In the genomic region with DNA sequence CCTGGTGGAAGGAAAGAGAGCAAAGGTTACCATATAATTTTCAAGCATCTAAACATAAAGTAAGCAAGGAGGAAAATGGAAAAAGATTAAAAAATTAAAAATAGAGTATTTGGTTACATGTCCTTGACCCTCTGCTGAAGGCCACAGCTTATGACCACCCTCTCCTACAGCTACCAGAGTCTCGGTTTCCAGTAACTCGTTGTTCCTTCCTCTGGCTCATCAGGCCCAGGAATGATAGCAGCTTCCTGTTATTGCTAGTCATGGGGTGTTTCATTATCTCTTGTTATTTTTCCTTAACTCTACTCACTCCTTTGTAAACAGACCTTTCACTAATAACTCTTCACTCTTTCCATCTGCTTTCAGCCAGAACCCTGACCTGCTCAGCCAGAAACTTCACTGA, we compare ENCODE assay signal across 17 cellular contexts.
"Had no signal": no experiment of that assay in that cellular context is flagged by ENCODE, and none has a peak within 500 bp of the region (broad histone marks: within the 10 kb centered on the region; RNA-seq: fewer than 3 reads in every experiment).

No MANE protein-coding gene starts in this region.

- H3K4me3 Mint-ChIP-seq: activated CD8-positive, alpha-beta T cell treated with anti-CD3 and anti-CD28 coated beads for 36 hours; activated naive CD8-positive, alpha-beta T cell treated with anti-CD3 and anti-CD28 coated beads, Interleukin-2, amount 10 ng/mL, durations not matched to agents 7 days and 5 days; immature natural killer cell; neural progenitor cell; stimulated activated memory B cell treated with anti-CD40 and anti-IgM and Interleukin-4, amounts not matched to agents 10 μg/mL and 1 μg/mL and 100 μg/mL, for 72 hours had no signal

- H3K36me3 ChIP-seq: ascending aorta, colonic mucosa, neural progenitor cell, pancreas, tibial nerve, vagina had no signal

- H3K4me2 ChIP-seq: neural progenitor cell had no signal

- H3K27ac Mint-ChIP-seq: activated CD8-positive, alpha-beta T cell treated with anti-CD3 and anti-CD28 coated beads for 36 hours; activated naive CD8-positive, alpha-beta T cell treated with anti-CD3 and anti-CD28 coated beads, Interleukin-2, amount 10 ng/mL, durations not matched to agents 7 days and 5 days; immature natural killer cell; neural progenitor cell; stimulated activated memory B cell treated with anti-CD40 and anti-IgM and Interleukin-4, amounts not matched to agents 10 μg/mL and 1 μg/mL and 100 μg/mL, for 72 hours had no signal

- H3K36me3 Mint-ChIP-seq: activated naive CD8-positive, alpha-beta T cell treated with anti-CD3 and anti-CD28 coated beads, Interleukin-2, amount 10 ng/mL, durations not matched to agents 7 days and 5 days; immature natural killer cell; neural progenitor cell; stimulated activated memory B cell treated with anti-CD40 and anti-IgM and Interleukin-4, amounts not matched to agents 10 μg/mL and 1 μg/mL and 100 μg/mL, for 72 hours had no signal

- DNase-seq: activated CD4-positive, alpha-beta T cell treated with anti-CD3 and anti-CD28 coated beads for 4 hours; activated CD8-positive, alpha-beta memory T cell treated with anti-CD3 and anti-CD28 coated beads, Interleukin-2, amount 50 U/mL, for 48 hours; activated CD8-positive, alpha-beta T cell treated with anti-CD3 and anti-CD28 coated beads for 36 hours; activated naive CD8-positive, alpha-beta T cell treated with anti-CD3 and anti-CD28 coated beads, Interleukin-2, amount 10 ng/mL, durations not matched to agents 7 days and 5 days; colonic mucosa; effector memory CD4-positive, alpha-beta T cell; immature natural killer cell; left colon; midbrain; pancreas; retina; small intestine had no signal

- H3K27me3 ChIP-seq: ascending aorta, colonic mucosa, neural progenitor cell, pancreas, tibial nerve, vagina had no signal

- H3K4me1 Mint-ChIP-seq: activated naive CD8-positive, alpha-beta T cell treated with anti-CD3 and anti-CD28 coated beads, Interleukin-2, amount 10 ng/mL, durations not matched to agents 7 days and 5 days; immature natural killer cell; neural progenitor cell; stimulated activated memory B cell treated with anti-CD40 and anti-IgM and Interleukin-4, amounts not matched to agents 10 μg/mL and 1 μg/mL and 100 μg/mL, for 72 hours had no signal

- H3K4me1 ChIP-seq: ascending aorta, colonic mucosa, neural progenitor cell, pancreas, tibial nerve, vagina had no signal

- ATAC-seq: activated CD8-positive, alpha-beta T cell treated with anti-CD3 and anti-CD28 coated beads for 36 hours; left colon; stimulated activated memory B cell treated with anti-CD40 and anti-IgM and Interleukin-4, amounts not matched to agents 10 μg/mL and 1 μg/mL and 100 μg/mL, for 72 hours had no signal

- H2AFZ ChIP-seq: neural progenitor cell had no signal

- H3K9ac ChIP-seq: neural progenitor cell had no signal

- H3K27ac ChIP-seq: ascending aorta, colonic mucosa, neural progenitor cell, pancreas, tibial nerve, vagina had no signal

- H3K9me3 Mint-ChIP-seq: activated CD8-positive, alpha-beta T cell treated with anti-CD3 and anti-CD28 coated beads for 36 hours; stimulated activated memory B cell treated with anti-CD40 and anti-IgM and Interleukin-4, amounts not matched to agents 10 μg/mL and 1 μg/mL and 100 μg/mL, for 72 hours had no signal

- H3K4me3 ChIP-seq: ascending aorta, colonic mucosa, neural progenitor cell, pancreas, tibial nerve, vagina had no signal

- H3K9me3 ChIP-seq: ascending aorta, colonic mucosa, pancreas, tibial nerve, vagina had no signal
